ENCODE assay signal across 13 cellular contexts in the genomic region with DNA sequence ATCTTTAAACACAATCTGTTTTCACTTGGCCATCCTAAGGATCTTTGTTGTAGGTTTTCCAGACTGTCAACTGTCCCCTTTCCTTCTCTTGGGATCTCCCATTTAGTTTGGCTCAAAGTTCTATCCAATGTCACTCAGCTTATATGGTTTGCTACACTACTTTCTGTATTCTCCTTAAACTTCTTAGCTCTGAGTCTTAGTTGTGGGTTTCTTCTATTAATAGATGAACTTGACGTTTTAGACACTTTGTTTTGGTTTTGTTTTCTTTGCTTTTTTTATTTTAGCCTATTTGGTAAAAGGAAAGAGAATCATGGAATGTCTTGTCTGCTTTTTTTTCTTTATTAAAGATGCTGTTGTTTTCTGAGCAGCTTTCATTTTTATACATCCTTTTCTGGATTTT. TPM values are rescaled to one million over a fixed set of nuclear protein-coding genes. Genes with fewer than 3 reads are reported as not detected.
DNase-seq lines count a peak whose midpoint lies in the region; ATAC-seq and TF ChIP-seq lines count a peak whose summit lies in the region.
"Had no signal": no experiment of that assay in that cellular context is flagged by ENCODE, and none has a peak within 500 bp of the region (broad histone marks: within the 10 kb centered on the region; RNA-seq: fewer than 3 reads in every experiment).

No MANE protein-coding gene starts in this region.

- peaks cover 4% of the 10 kb centered on the region for H3K36me3 Mint-ChIP-seq in chondrocyte (ENCODE audit: low read depth)

- peaks cover 75% of the 10 kb centered on the region for H3K4me1 Mint-ChIP-seq in chondrocyte (ENCODE audit: low read depth)

- peak overlapping the region; percentile 40 for H3K4me3 Mint-ChIP-seq in chondrocyte (ENCODE audit: unreplicated experiment)
- H3K4me3 Mint-ChIP-seq: neural crest cell had no signal

- H3K27me3 Mint-ChIP-seq in chondrocyte (ENCODE audit: low read depth) = no peaks in the 10 kb centered on the region

- in situ Hi-C loops in GM13977 (cut with MboI; ENCODE audit: low pct_unique_long_range_greater_than_20kb, low sequenced_read_pairs, unreplicated experiment) = no loop called here

- DNase-seq in GM13977 (ENCODE audit: low spot score) (peak; percentile 40), chondrocyte (ENCODE audit: low spot score) (no peak), NCI-H1092 treated with DMSO at 0.1 percent for 48 hours (lab: John Stamatoyannopoulos, UW) (no peak), SK-N-DZ (ENCODE audit: low spot score) (no peak), GM03348 (ENCODE audit: low spot score) (no peak)
- DNase-seq: Caco-2, cerebellar nuclear complex, NCI-H2081, PC-3 had no signal

- TF ChIP-seq CTCF in GM13977 (IDR thresholded peaks at IDR 0.05; ENCODE audit: extremely low read depth, insufficient read depth, missing control alignments) = no peak
- no peak for TF ChIP-seq CTCF in chondrocyte (IDR thresholded peaks at IDR 0.05)

- H3K9me3 Mint-ChIP-seq in chondrocyte (ENCODE audit: low read depth) = no peaks in the 10 kb centered on the region
- H3K9me3 Mint-ChIP-seq: neural crest cell had no signal

- peak overlapping the region; percentile 81 for H3K27ac Mint-ChIP-seq in chondrocyte (ENCODE audit: unreplicated experiment)

- ATAC-seq in GM19395 (IDR thresholded peaks at IDR 0.05; ENCODE audit: unreplicated experiment) (peak; percentile 68), HG03039 (IDR thresholded peaks at IDR 0.05; ENCODE audit: unreplicated experiment) (peak; percentile 37), GM19452 (IDR thresholded peaks at IDR 0.05; ENCODE audit: unreplicated experiment) (no peak)
- ATAC-seq: PC-3 had no signal

RNA-seq across cellular contexts. Expression of a gene that starts 11.4 kb away (rescaled TPM):
- total RNA-seq in chondrocyte = 19.3 to 42.8 TPM (median 42.5 TPM) in 3 replicates
- polyA plus RNA-seq in SK-N-DZ (2014; cell fraction: cytosol; rRNA removed) = 44.9 and 55.1 TPM in 2 replicates
- 17.2 and 17.4 TPM in 2 replicates for polyA plus RNA-seq in SK-N-DZ (2014; cell fraction: nucleus; rRNA removed)

RNA-seq across cellular contexts. Expression of a gene that starts 49.1 kb away (rescaled TPM):
- 9.4 to 11.8 TPM (median 10.1 TPM) in 3 replicates for total RNA-seq in chondrocyte
- polyA plus RNA-seq in SK-N-DZ (2014; cell fraction: cytosol; rRNA removed) = 8.7 and 9.6 TPM in 2 replicates
- 4.3 and 4.9 TPM in 2 replicates for polyA plus RNA-seq in SK-N-DZ (2014; cell fraction: nucleus; rRNA removed)

RNA-seq across cellular contexts. Expression of a gene that starts 53.3 kb away (rescaled TPM):
- 0.20 to 0.67 TPM (median 0.60 TPM) in 3 replicates for total RNA-seq in chondrocyte
- not detected in 2 replicates for polyA plus RNA-seq in SK-N-DZ (2014; cell fraction: cytosol; rRNA removed)
- polyA plus RNA-seq in SK-N-DZ (2014; cell fraction: nucleus; rRNA removed) = not detected in 2 replicates
- total RNA-seq: PC-3 had no signal
